1 cellular context compared by ENCODE assay signal in the genomic region with DNA sequence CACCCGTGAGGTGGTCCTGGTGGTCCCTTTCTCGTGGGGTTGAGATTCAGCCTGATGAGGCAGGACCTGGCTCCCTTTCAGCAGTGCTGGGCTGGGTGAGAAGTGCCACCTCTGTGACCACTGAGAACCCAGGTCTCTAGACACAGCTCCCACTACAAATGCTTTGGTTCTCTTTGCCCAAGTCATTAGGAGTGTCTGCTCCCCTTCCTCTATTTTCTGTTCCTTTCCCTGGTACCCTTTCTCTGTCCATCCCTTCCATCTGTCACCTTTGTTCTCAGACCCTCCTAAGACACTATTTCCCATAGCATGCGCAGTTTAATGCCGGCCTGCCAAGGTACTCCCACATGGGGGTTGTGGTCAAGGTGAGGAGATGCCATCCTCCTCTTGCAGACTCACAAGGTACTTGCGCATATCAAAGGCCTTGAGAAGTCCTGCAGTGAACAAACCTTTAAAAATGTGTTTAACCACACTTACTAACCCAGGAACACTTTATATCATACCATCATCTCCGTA.
TF ChIP-seq lines count a peak whose summit lies in the region.

No MANE protein-coding gene starts in this region.

TF ChIP-seq in GM23338, 12 proteins besides CTCF, POLR2A, EP300 and RAD21 (continued from another document):
- TF ChIP-seq, protein P1, sequence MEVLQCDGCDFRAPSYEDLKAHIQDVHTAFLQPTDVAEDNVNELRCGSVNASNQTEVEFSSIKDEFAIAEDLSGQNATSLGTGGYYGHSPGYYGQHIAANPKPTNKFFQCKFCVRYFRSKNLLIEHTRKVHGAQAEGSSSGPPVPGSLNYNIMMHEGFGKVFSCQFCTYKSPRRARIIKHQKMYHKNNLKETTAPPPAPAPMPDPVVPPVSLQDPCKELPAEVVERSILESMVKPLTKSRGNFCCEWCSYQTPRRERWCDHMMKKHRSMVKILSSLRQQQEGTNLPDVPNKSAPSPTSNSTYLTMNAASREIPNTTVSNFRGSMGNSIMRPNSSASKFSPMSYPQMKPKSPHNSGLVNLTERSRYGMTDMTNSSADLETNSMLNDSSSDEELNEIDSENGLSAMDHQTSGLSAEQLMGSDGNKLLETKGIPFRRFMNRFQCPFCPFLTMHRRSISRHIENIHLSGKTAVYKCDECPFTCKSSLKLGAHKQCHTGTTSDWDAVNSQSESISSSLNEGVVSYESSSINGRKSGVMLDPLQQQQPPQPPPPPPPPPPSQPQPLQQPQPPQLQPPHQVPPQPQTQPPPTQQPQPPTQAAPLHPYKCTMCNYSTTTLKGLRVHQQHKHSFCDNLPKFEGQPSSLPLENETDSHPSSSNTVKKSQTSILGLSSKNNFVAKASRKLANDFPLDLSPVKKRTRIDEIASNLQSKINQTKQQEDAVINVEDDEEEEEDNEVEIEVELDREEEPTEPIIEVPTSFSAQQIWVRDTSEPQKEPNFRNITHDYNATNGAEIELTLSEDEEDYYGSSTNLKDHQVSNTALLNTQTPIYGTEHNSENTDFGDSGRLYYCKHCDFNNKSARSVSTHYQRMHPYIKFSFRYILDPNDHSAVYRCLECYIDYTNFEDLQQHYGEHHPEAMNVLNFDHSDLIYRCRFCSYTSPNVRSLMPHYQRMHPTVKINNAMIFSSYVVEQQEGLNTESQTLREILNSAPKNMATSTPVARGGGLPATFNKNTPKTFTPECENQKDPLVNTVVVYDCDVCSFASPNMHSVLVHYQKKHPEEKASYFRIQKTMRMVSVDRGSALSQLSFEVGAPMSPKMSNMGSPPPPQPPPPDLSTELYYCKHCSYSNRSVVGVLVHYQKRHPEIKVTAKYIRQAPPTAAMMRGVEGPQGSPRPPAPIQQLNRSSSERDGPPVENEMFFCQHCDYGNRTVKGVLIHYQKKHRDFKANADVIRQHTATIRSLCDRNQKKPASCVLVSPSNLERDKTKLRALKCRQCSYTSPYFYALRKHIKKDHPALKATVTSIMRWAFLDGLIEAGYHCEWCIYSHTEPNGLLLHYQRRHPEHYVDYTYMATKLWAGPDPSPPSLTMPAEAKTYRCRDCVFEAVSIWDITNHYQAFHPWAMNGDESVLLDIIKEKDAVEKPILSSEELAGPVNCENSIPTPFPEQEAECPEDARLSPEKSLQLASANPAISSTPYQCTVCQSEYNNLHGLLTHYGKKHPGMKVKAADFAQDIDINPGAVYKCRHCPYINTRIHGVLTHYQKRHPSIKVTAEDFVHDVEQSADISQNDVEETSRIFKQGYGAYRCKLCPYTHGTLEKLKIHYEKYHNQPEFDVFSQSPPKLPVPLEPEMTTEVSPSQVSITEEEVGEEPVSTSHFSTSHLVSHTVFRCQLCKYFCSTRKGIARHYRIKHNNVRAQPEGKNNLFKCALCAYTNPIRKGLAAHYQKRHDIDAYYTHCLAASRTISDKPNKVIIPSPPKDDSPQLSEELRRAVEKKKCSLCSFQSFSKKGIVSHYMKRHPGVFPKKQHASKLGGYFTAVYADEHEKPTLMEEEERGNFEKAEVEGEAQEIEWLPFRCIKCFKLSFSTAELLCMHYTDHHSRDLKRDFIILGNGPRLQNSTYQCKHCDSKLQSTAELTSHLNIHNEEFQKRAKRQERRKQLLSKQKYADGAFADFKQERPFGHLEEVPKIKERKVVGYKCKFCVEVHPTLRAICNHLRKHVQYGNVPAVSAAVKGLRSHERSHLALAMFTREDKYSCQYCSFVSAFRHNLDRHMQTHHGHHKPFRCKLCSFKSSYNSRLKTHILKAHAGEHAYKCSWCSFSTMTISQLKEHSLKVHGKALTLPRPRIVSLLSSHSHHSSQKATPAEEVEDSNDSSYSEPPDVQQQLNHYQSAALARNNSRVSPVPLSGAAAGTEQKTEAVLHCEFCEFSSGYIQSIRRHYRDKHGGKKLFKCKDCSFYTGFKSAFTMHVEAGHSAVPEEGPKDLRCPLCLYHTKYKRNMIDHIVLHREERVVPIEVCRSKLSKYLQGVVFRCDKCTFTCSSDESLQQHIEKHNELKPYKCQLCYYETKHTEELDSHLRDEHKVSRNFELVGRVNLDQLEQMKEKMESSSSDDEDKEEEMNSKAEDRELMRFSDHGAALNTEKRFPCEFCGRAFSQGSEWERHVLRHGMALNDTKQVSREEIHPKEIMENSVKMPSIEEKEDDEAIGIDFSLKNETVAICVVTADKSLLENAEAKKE (CRISPR knock-in tag; IDR thresholded peaks at IDR 0.05), result peak; percentile 80; the same call in 1 of the 2 replicates
- TF ChIP-seq POLR2AphosphoS5 (IDR thresholded peaks at IDR 0.05; ENCODE audit: low read depth) (peak; percentile 56), ZNF331 (CRISPR knock-in tag; IDR thresholded peaks at IDR 0.05; ENCODE audit: low read depth) (no peak), CREB1 (CRISPR knock-in tag; IDR thresholded peaks at IDR 0.05; ENCODE audit: low read depth) (no peak), JUNB (IDR thresholded peaks at IDR 0.05; ENCODE audit: unreplicated experiment) (no peak), ZNF114 (CRISPR knock-in tag; IDR thresholded peaks at IDR 0.05) (peak; percentile 71; the same call in 1 of the 2 replicates), STAT1 (IDR thresholded peaks at IDR 0.05; ENCODE audit: unreplicated experiment) (no peak), EZH2 (IDR thresholded peaks at IDR 0.05; ENCODE audit: low read depth, unreplicated experiment) (no peak)
- TF ChIP-seq, protein P2, sequence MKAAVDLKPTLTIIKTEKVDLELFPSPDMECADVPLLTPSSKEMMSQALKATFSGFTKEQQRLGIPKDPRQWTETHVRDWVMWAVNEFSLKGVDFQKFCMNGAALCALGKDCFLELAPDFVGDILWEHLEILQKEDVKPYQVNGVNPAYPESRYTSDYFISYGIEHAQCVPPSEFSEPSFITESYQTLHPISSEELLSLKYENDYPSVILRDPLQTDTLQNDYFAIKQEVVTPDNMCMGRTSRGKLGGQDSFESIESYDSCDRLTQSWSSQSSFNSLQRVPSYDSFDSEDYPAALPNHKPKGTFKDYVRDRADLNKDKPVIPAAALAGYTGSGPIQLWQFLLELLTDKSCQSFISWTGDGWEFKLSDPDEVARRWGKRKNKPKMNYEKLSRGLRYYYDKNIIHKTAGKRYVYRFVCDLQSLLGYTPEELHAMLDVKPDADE (IDR thresholded peaks at IDR 0.05), result no peak
